ENCODE assay signal across 13 cellular contexts in the genomic region with DNA sequence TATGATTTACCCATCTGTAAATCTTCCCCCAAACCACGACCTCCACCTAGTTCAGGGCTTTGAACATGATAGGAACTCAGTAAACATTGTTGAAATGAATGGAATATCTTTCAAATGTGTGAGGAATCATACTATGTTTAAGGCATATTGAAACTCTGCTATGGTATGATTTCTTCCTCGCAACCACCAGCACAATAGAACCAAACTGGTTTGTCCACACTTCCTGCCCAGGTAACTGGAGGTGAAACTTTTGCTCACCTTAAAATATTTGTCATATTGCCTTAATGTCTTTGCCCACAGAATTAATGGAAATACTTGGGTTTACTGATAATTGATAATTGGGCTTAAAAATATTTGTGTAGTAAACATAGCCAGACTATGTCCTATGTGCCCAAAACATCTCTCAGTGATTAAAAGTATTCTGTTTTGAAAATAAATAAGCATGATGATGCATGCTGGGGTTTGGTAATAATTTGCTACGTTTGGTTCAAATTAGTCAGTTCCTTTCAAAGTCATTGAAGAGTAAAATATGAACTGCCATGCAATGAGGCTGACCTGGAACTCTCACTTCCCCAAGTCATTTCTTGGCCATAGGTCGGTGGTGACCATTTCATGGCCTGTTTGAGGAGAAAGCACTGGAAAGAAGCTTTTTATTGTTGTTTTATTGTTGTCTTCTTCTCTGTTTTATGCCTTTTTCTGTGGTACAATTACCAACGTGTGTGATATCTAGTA.
DNase-seq lines count a peak whose midpoint lies in the region; ATAC-seq and TF ChIP-seq lines count a peak whose summit lies in the region.
"Had no signal": no experiment of that assay in that cellular context is flagged by ENCODE, and none has a peak within 500 bp of the region (broad histone marks: within the 10 kb centered on the region; RNA-seq: fewer than 3 reads in every experiment).

No MANE protein-coding gene starts in this region.

- DNase-seq in SKM-1 treated with dmso at 0.1 percent for 144 hours (lab: John Stamatoyannopoulos, UW; ENCODE audit: unreplicated experiment), result peak; percentile 11
- no peak for DNase-seq in SKM-1 (lab: John Stamatoyannopoulos, UW; ENCODE audit: unreplicated experiment)
- peak; percentile 19 for DNase-seq in HT-29 (ENCODE audit: low spot score)
- no peak for DNase-seq in esophagus squamous epithelium (lab: John Stamatoyannopoulos, UW)
- no peak for DNase-seq in GM13977 (ENCODE audit: low spot score)
- DNase-seq in NCI-H526 treated with DMSO at 0.1 percent for 48 hours (lab: John Stamatoyannopoulos, UW), result no peak
- DNase-seq in activated effector memory CD4-positive, alpha-beta T cell treated with Interleukin-2 at 50 U/mL for 16 hours, result no peak
- DNase-seq: activated CD4-positive, alpha-beta T cell treated with anti-CD3 and anti-CD28 coated beads, Interleukin-2, amount 10 ng/mL, durations not matched to agents 24 days and 14 days; activated T-cell treated with anti-CD3 and anti-CD28 coated beads, Interleukin-2, amount 50 U/mL, for 48 hours; ovary; T-helper 1 cell had no signal

- intact Hi-C loops in esophagus squamous epithelium (cut with DNase I), result no loop called here

- H3K27ac ChIP-seq in esophagus squamous epithelium, result peak overlapping the region; percentile 57 to 89 (median 80)
- H3K27ac ChIP-seq: ovary, thoracic aorta had no signal

- H3K4me1 ChIP-seq in esophagus squamous epithelium, result peaks cover 0 to 52% (median 10%) of the 10 kb centered on the region in 3 donors

- no peak for TF ChIP-seq CTCF in esophagus squamous epithelium (IDR thresholded peaks at IDR 0.05)
- TF ChIP-seq CTCF in GM13977 (IDR thresholded peaks at IDR 0.05; ENCODE audit: extremely low read depth, insufficient read depth, missing control alignments), result no peak

- H3K4me3 ChIP-seq in esophagus squamous epithelium, result no peak overlapping the region
- H3K4me3 ChIP-seq: ovary, thoracic aorta had no signal

- TF ChIP-seq POLR2A in esophagus squamous epithelium (IDR thresholded peaks at IDR 0.05), result no peak

- no peaks in the 10 kb centered on the region for H3K27me3 ChIP-seq in esophagus squamous epithelium
- H3K27me3 ChIP-seq: ovary had no signal

- WGBS in esophagus squamous epithelium, 2 donors, result 44 to 49% methylated on average over 5 of the region's 5 CpGs

- no peaks in the 10 kb centered on the region for H3K9me3 ChIP-seq in esophagus squamous epithelium
- H3K9me3 ChIP-seq: ovary, thoracic aorta had no signal

- no peak for ATAC-seq in HG03108 (IDR thresholded peaks at IDR 0.05; ENCODE audit: unreplicated experiment)

- H3K36me3 ChIP-seq in esophagus squamous epithelium, result no peaks in the 10 kb centered on the region
- H3K36me3 ChIP-seq: ovary, thoracic aorta had no signal

- in situ Hi-C loops in GM13977 (cut with MboI; ENCODE audit: low pct_unique_long_range_greater_than_20kb, low sequenced_read_pairs, unreplicated experiment), result no loop called here

Comparison
In these comparisons a context has a peak if more than half of its experiments do, and no peak if none do; other contexts are left out.
1. DNase-seq: peak in SKM-1 treated with dmso at 0.1 percent for 144 hours (single experiment) and HT-29 (single experiment); none in SKM-1 (single experiment), esophagus squamous epithelium (single experiment), GM13977 (single experiment), NCI-H526 treated with DMSO at 0.1 percent for 48 hours (single experiment) and activated effector memory CD4-positive, alpha-beta T cell treated with Interleukin-2 at 50 U/mL for 16 hours (single experiment).